In the genomic region with DNA sequence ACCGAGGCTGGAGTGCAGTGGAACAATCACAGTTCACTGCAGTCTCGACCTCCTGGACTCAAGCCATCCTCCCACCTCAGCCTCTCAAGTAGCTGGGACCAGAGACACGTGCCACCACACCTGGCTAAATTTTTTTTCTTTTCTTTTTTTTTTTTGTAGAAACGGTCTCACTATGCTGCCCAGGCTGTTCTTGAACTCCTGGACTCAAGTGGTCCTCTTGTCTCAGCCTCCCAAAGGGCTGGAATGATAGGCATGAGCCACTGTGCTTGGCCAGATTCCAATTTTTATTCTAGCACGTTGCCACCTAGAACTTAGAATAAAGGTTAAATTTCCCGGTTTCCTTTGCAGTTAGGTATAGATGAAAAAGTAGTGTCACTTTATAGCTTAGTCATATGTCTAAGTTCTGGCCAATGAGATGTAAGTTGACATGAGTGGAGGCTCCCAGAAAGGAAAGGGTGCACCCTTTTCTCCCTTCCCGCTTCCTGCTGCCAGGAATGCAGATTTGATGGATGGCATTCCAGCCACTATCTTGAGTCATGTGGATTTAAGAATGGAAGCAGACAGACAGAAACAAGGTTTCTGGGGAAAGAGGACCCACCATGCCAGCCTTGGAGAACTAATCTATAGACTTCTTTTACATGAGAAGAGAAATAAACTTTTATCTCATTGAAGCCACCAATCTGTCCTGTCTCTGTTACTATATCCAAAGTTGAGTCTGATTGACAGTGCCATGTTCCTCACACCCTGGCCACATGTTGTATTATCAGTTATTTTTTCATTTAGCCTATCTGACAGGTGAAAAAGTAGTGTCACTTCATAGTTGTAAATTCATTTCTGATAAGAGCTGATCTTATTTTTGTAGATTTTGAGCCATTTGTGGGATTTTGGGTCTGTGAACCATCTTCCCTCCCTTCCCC, we compare ENCODE assay signal across 1 cellular context.
TF ChIP-seq lines count a peak whose summit lies in the region.

No MANE protein-coding gene starts in this region.

TF ChIP-seq in GM23338, 12 proteins besides CTCF, POLR2A, EP300 and RAD21 (continued from another document):
- TF ChIP-seq, protein P1, sequence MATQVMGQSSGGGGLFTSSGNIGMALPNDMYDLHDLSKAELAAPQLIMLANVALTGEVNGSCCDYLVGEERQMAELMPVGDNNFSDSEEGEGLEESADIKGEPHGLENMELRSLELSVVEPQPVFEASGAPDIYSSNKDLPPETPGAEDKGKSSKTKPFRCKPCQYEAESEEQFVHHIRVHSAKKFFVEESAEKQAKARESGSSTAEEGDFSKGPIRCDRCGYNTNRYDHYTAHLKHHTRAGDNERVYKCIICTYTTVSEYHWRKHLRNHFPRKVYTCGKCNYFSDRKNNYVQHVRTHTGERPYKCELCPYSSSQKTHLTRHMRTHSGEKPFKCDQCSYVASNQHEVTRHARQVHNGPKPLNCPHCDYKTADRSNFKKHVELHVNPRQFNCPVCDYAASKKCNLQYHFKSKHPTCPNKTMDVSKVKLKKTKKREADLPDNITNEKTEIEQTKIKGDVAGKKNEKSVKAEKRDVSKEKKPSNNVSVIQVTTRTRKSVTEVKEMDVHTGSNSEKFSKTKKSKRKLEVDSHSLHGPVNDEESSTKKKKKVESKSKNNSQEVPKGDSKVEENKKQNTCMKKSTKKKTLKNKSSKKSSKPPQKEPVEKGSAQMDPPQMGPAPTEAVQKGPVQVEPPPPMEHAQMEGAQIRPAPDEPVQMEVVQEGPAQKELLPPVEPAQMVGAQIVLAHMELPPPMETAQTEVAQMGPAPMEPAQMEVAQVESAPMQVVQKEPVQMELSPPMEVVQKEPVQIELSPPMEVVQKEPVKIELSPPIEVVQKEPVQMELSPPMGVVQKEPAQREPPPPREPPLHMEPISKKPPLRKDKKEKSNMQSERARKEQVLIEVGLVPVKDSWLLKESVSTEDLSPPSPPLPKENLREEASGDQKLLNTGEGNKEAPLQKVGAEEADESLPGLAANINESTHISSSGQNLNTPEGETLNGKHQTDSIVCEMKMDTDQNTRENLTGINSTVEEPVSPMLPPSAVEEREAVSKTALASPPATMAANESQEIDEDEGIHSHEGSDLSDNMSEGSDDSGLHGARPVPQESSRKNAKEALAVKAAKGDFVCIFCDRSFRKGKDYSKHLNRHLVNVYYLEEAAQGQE (IDR thresholded peaks at IDR 0.05; ENCODE audit: unreplicated experiment): no peak
- TF ChIP-seq STAT1 (IDR thresholded peaks at IDR 0.05; ENCODE audit: unreplicated experiment) (no peak), ZNF114 (CRISPR knock-in tag; IDR thresholded peaks at IDR 0.05) (no peak), CREB1 (CRISPR knock-in tag; IDR thresholded peaks at IDR 0.05; ENCODE audit: low read depth) (no peak)
- TF ChIP-seq, protein P2, sequence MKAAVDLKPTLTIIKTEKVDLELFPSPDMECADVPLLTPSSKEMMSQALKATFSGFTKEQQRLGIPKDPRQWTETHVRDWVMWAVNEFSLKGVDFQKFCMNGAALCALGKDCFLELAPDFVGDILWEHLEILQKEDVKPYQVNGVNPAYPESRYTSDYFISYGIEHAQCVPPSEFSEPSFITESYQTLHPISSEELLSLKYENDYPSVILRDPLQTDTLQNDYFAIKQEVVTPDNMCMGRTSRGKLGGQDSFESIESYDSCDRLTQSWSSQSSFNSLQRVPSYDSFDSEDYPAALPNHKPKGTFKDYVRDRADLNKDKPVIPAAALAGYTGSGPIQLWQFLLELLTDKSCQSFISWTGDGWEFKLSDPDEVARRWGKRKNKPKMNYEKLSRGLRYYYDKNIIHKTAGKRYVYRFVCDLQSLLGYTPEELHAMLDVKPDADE (IDR thresholded peaks at IDR 0.05): no peak
